Comparison of ENCODE assay signal across 7 cellular contexts in the genomic region with DNA sequence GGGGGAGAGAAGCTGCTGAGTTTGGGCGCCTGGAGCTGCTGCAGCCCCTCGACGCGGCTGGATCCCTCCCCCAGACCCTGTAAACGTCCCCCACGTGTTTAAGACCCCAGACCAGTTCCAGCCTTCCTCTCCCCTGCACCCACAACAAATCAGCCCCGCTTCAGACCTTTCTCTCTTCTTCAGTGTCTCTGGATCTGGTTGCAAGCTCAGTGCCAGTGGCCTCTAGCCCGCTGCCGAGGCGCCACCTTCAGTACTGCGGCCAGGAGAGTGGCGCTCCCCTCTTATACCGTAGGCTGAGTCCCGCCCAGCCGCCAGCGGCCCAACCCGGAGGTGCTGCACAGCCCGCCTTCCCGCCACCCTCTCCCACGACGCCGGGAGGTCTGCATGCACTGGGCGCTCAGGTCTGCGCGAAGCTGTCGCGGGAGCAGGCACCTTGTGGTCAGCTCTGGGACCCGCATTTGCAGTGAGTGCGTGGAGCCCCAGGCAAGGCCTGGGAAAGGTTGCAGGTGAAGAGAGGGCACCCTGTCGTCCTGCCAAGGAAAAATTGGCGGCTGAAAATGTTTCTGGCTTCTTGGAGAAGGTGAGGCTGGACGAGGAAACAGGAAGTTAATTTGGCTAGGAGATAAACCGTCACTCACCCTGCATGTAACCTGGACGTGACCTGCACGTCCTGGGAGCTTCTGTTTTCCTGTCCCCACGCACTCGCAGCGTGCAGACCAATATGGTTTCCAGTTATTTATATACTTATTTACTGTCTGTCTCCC. TPM values are rescaled to one million over a fixed set of nuclear protein-coding genes. Genes with fewer than 3 reads are reported as not detected.
A peak's percentile ranks its signal among the peaks of the same experiment; 100 is the strongest.
DNase-seq lines count a peak whose midpoint lies in the region; ATAC-seq and TF ChIP-seq lines count a peak whose summit lies in the region.

A gene with protein sequence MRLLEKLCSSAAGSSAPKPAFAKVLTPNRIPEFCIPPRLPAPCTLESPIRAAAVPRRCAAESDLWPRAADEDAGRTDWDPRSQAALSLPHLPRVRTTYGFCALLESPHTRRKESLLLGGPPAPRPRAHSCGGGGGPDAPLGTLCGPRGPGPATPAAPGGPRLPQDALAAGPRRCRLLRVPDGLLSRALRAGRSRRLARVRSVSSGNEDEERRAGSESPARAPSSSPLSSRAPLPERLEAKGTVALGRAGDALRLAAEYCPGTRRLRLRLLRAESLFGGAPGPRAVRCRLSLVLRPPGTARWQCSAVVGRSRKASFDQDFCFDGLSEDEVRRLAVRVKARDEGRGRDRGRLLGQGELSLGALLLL (minus strand): TSS at position 257 of the 764 bp plus-strand sequence. CDS start 301 bp downstream, outside the sequence.

- H3K27ac Mint-ChIP-seq in osteocyte (ENCODE audit: unreplicated experiment): peak within 1 kb of the TSS; percentile 35

- peak; percentile 51 for DNase-seq in KBM-7
- peak; percentile 21 for DNase-seq in activated CD8-positive, alpha-beta memory T cell treated with anti-CD3 and anti-CD28 coated beads, Interleukin-2, amount 50 U/mL, for 4 hours
- DNase-seq in germinal center (ENCODE audit: low spot score): peak; percentile 30
- no peak for DNase-seq in osteocyte (ENCODE audit: extremely low spot score, unreplicated experiment)

- peaks cover 17% of the 10 kb centered on the region for H3K4me1 Mint-ChIP-seq in osteocyte (ENCODE audit: unreplicated experiment)

- peaks cover 70% of the 10 kb centered on the region for H3K27me3 Mint-ChIP-seq in osteocyte (ENCODE audit: unreplicated experiment)

- no peak for TF ChIP-seq CTCF in osteocyte (IDR thresholded peaks at IDR 0.05)

- no peaks in the 10 kb centered on the region for H3K36me3 Mint-ChIP-seq in osteocyte (ENCODE audit: unreplicated experiment)

- in situ Hi-C loops in KBM-7 (cut with MboI; ENCODE audit: low pct_unique_long_range_greater_than_20kb, low sequenced_read_pairs): no loop called here

- ATAC-seq in HG03342 (IDR thresholded peaks at IDR 0.05; ENCODE audit: unreplicated experiment) (no peak), HG03460 (IDR thresholded peaks at IDR 0.05; ENCODE audit: unreplicated experiment) (no peak), HG02678 (IDR thresholded peaks at IDR 0.05; ENCODE audit: unreplicated experiment) (no peak)

- H3K4me3 Mint-ChIP-seq in osteocyte (ENCODE audit: unreplicated experiment): peak within 1 kb of the TSS; percentile 64

- peaks cover 3% of the 10 kb centered on the region for H3K9me3 Mint-ChIP-seq in osteocyte (ENCODE audit: unreplicated experiment)

RNA-seq across cellular contexts. Expression of the gene that starts here (rescaled TPM):
- total RNA-seq in osteocyte: not detected in 2 replicates
